28 cellular contexts compared by ENCODE assay signal in genomic region chr7:79973455-79973854, GRCh38.
"Had no signal": no experiment of that assay in that cellular context is flagged by ENCODE, and none has a peak within 500 bp of the region (broad histone marks: within the 10 kb centered on the region; RNA-seq: fewer than 3 reads in every experiment).

No MANE protein-coding gene starts in this region.

- H3K27ac Mint-ChIP-seq: natural killer cell treated with Interleukin-12 subunit alpha and Interleukin-12 subunit beta and Interleukin-15 and Interleukin-18, amount 100 ng/mL, for 72 hours; nephron progenitor cell; progenitor cell of endocrine pancreas; stimulated activated effector memory CD8-positive, alpha-beta T cell treated with anti-CD3 and anti-CD28 coated beads, Interleukin-12 subunit alpha, Interleukin-12 subunit beta, amount 100 ng/mL, for 72 hours; stimulated activated naive B cell treated with anti-CD40 and anti-IgM and Interleukin-4, amounts not matched to agents 10 μg/mL and 1 μg/mL and 100 μg/mL, for 72 hours; stimulated activated naive CD8-positive, alpha-beta T cell treated with anti-CD3 and anti-CD28 coated beads, Interleukin-15, Interleukin-2, amounts not matched to agents 100 ng/mL and 50 ng/mL, for 24 hours had no signal

- H3K9ac ChIP-seq: parathyroid adenoma had no signal

- DNase-seq: nephron progenitor cell; nucleus accumbens; ovary; posterior cingulate gyrus; psoas muscle; right cardiac atrium; right lobe of liver; sigmoid colon; small intestine; stimulated activated CD4-positive, alpha-beta T cell treated with anti-CD3 and anti-CD28 coated beads, Interleukin-15, amount 100 ng/mL, for 24 hours; stimulated activated CD4-positive, alpha-beta T cell treated with anti-CD3 and anti-CD28 coated beads, Interleukin-2, amount 100 ng/mL, for 24 hours; stimulated activated CD4-positive, alpha-beta T cell treated with anti-CD3 and anti-CD28 coated beads, Interleukin-2, amount 100 ng/mL, for 48 hours; stimulated activated CD4-positive, alpha-beta T cell treated with anti-CD3 and anti-CD28 coated beads, Interleukin-4, amount 100 ng/mL, for 24 hours; stimulated activated naive B cell treated with anti-CD40 and anti-IgM and Interleukin-4, amounts not matched to agents 10 μg/mL and 1 μg/mL and 100 μg/mL, for 72 hours; stimulated activated naive CD4-positive, alpha-beta T cell treated with Interleukin-2 at 50 U/mL for 16 hours; stomach; thyroid gland; upper lobe of left lung had no signal

- ATAC-seq: natural killer cell treated with Interleukin-12 subunit alpha and Interleukin-12 subunit beta and Interleukin-15 and Interleukin-18, amount 100 ng/mL, for 72 hours; psoas muscle; right cardiac atrium; right lobe of liver; stimulated activated effector memory CD8-positive, alpha-beta T cell treated with anti-CD3 and anti-CD28 coated beads, Interleukin-12 subunit alpha, Interleukin-12 subunit beta, amount 100 ng/mL, for 72 hours; stimulated activated naive B cell treated with anti-CD40 and anti-IgM and Interleukin-4, amounts not matched to agents 10 μg/mL and 1 μg/mL and 100 μg/mL, for 72 hours had no signal

- H3K9me3 ChIP-seq: neutrophil, ovary, psoas muscle, right lobe of liver, sigmoid colon, thoracic aorta, thyroid gland, tibial nerve, vagina had no signal

- H3K9me3 Mint-ChIP-seq: stimulated activated naive CD8-positive, alpha-beta T cell treated with anti-CD3 and anti-CD28 coated beads, Interleukin-15, Interleukin-2, amounts not matched to agents 100 ng/mL and 50 ng/mL, for 24 hours had no signal

- H3K4me1 ChIP-seq: parathyroid adenoma, psoas muscle, right lobe of liver, sigmoid colon, stomach, thyroid gland, tibial nerve, upper lobe of left lung, vagina had no signal

- H3K4me1 Mint-ChIP-seq: nephron progenitor cell; neural crest cell; stimulated activated effector memory CD8-positive, alpha-beta T cell treated with anti-CD3 and anti-CD28 coated beads, Interleukin-12 subunit alpha, Interleukin-12 subunit beta, amount 100 ng/mL, for 72 hours; stimulated activated naive B cell treated with anti-CD40 and anti-IgM and Interleukin-4, amounts not matched to agents 10 μg/mL and 1 μg/mL and 100 μg/mL, for 72 hours had no signal

- H3K36me3 Mint-ChIP-seq: natural killer cell treated with Interleukin-12 subunit alpha and Interleukin-12 subunit beta and Interleukin-15 and Interleukin-18, amount 100 ng/mL, for 72 hours; stimulated activated effector memory CD8-positive, alpha-beta T cell treated with anti-CD3 and anti-CD28 coated beads, Interleukin-12 subunit alpha, Interleukin-12 subunit beta, amount 100 ng/mL, for 72 hours; stimulated activated naive B cell treated with anti-CD40 and anti-IgM and Interleukin-4, amounts not matched to agents 10 μg/mL and 1 μg/mL and 100 μg/mL, for 72 hours had no signal

- H3K4me3 ChIP-seq: ovary, psoas muscle, right lobe of liver, sigmoid colon, stomach, thoracic aorta, thyroid gland, tibial nerve, upper lobe of left lung, vagina had no signal

- H3K4me3 Mint-ChIP-seq: natural killer cell treated with Interleukin-12 subunit alpha and Interleukin-12 subunit beta and Interleukin-15 and Interleukin-18, amount 100 ng/mL, for 72 hours; nephron progenitor cell; neural crest cell; stimulated activated effector memory CD8-positive, alpha-beta T cell treated with anti-CD3 and anti-CD28 coated beads, Interleukin-12 subunit alpha, Interleukin-12 subunit beta, amount 100 ng/mL, for 72 hours; stimulated activated naive B cell treated with anti-CD40 and anti-IgM and Interleukin-4, amounts not matched to agents 10 μg/mL and 1 μg/mL and 100 μg/mL, for 72 hours; stimulated activated naive CD8-positive, alpha-beta T cell treated with anti-CD3 and anti-CD28 coated beads, Interleukin-15, Interleukin-2, amounts not matched to agents 100 ng/mL and 50 ng/mL, for 24 hours had no signal

- H3K36me3 ChIP-seq: neutrophil, ovary, right lobe of liver, sigmoid colon, stomach, thoracic aorta, thyroid gland, tibial nerve, upper lobe of left lung, vagina had no signal

- H2AFZ ChIP-seq: parathyroid adenoma had no signal

- H3K79me2 ChIP-seq: parathyroid adenoma had no signal

- H3K27ac ChIP-seq: neutrophil, ovary, parathyroid adenoma, psoas muscle, right lobe of liver, sigmoid colon, stomach, thoracic aorta, thyroid gland, tibial nerve, upper lobe of left lung, vagina had no signal

- H3K27me3 ChIP-seq: neutrophil, ovary, right lobe of liver, sigmoid colon, stomach, thyroid gland, tibial nerve, upper lobe of left lung, vagina had no signal

- H3K27me3 Mint-ChIP-seq: natural killer cell treated with Interleukin-12 subunit alpha and Interleukin-12 subunit beta and Interleukin-15 and Interleukin-18, amount 100 ng/mL, for 72 hours; progenitor cell of endocrine pancreas; stimulated activated naive B cell treated with anti-CD40 and anti-IgM and Interleukin-4, amounts not matched to agents 10 μg/mL and 1 μg/mL and 100 μg/mL, for 72 hours; stimulated activated naive CD8-positive, alpha-beta T cell treated with anti-CD3 and anti-CD28 coated beads, Interleukin-15, Interleukin-2, amounts not matched to agents 100 ng/mL and 50 ng/mL, for 24 hours had no signal
